Comparison of ENCODE assay signal across 1 cellular context in the genomic region with DNA sequence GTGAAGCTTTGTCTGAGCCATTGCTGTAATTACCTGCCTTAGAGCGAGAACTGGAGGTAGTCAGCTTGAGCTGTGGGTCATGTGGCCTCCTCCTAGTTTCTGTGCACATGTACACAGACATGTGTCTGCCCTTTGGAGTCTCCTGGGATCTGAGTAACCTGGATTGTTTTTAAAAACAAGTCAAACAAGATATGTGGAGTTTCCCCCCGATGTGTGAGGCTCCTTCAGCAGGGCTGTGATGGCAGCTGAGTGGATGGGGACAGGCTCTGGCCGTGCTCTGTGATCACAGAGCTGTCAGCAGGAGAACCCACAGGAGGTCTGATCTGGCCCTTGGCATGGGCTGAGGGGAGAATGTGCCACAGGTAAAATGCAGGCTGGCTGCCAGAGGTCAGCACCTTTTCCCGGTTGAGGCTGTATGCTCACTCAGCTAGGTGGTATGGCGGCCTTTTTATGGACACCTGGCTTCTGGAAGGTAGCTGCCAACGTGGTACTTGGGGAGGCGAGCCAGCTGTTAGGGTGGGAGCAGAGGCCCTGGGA.
TF ChIP-seq lines count a peak whose summit lies in the region.

No MANE protein-coding gene starts in this region.

TF ChIP-seq in Ishikawa, 13 proteins besides CTCF, POLR2A, EP300 and RAD21 (continued from another document):
- TF ChIP-seq CREB1 (IDR thresholded peaks at IDR 0.05; ENCODE audit: low read depth), result no peak
- 0 out of 2 replicates have a peak, but pooled peaks have one; percentile 20 for TF ChIP-seq TEAD4 (IDR thresholded peaks at IDR 0.05)
- TF ChIP-seq TAF1 (IDR thresholded peaks at IDR 0.05; ENCODE audit: low read depth), result no peak
- TF ChIP-seq, protein P1, sequence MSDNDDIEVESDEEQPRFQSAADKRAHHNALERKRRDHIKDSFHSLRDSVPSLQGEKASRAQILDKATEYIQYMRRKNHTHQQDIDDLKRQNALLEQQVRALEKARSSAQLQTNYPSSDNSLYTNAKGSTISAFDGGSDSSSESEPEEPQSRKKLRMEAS (IDR thresholded peaks at IDR 0.05), result no peak; the same call in 1 of the 2 replicates
TF ChIP-seq in Ishikawa: peak in this region for 3.
